ENCODE assay signal across 8 cellular contexts in the genomic region with DNA sequence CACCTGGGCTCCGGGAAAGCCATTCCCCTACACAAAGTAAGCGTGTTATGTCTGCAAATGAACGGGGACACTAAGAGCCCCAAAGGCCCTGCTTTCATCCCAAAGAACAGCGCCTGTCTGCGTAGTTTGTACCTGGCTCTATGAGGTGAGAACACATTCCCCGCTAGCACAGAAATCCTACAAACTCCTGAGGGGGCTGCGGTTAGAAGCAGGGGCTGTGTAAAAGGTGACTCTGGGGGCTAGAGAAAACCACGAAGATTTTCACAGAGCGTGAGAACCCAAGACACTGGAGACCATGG.
DNase-seq lines count a peak whose midpoint lies in the region; ATAC-seq and TF ChIP-seq lines count a peak whose summit lies in the region.
"Not testable (repeated sequence)": the region's sequence is repeated elsewhere in the genome, so short reads cannot be mapped to it uniquely, and the experiment has no call there.

No MANE protein-coding gene starts in this region.

- not testable (repeated sequence) for H3K9me3 ChIP-seq in Panc1 (ENCODE audit: control insufficient read depth, insufficient read depth, low read depth, low read length); transverse colon

- no CpG with 5 or more reads among the region's 9 CpGs for WGBS in mesendoderm (ENCODE audit: extremely low coverage, insufficient coverage, low lambda C conversion rate)
- 64 to 65% methylated on average over 5 to 9 of the region's 9 CpGs for WGBS in transverse colon (ENCODE audit: low coverage in 1 of 2), 2 donors

- in situ Hi-C loops in Panc1 (cut with HindIII; ENCODE audit: low pct_unique_long_range_greater_than_20kb, low sequenced_read_pairs); transverse colon (cut with MboI; ENCODE audit: low pct_ligation_motif_present in 1 of 4, low pct_unique_long_range_greater_than_20kb in 1 of 4, low sequenced_read_pairs in 3 of 4): not testable (repeated sequence)

- not testable (repeated sequence) for H3K9me3 Mint-ChIP-seq in Calu3 (ENCODE audit: low read depth, unreplicated experiment); chondrocyte (ENCODE audit: low read depth)

- H3K23ac ChIP-seq in mesendoderm (ENCODE audit: low read length) = not testable (repeated sequence)

- H3K4me2 ChIP-seq in mesendoderm (ENCODE audit: low read length) = peak overlapping the region; percentile 46

- not testable (repeated sequence) for H3K4me1 Mint-ChIP-seq in Calu3 (ENCODE audit: low read depth, unreplicated experiment); chondrocyte (ENCODE audit: low read depth)

- peak overlapping the region; percentile 63 for H3K9ac ChIP-seq in mesendoderm (ENCODE audit: low read length)

- H3K18ac ChIP-seq in mesendoderm (ENCODE audit: low read length) = not testable (repeated sequence)

- peak overlapping the region; percentile 95 for H3K27ac Mint-ChIP-seq in Calu3 (ENCODE audit: unreplicated experiment)
- not testable (repeated sequence) for H3K27ac Mint-ChIP-seq in chondrocyte (ENCODE audit: unreplicated experiment)

- TF ChIP-seq POLR2A in transverse colon (IDR thresholded peaks at IDR 0.05) = not testable (repeated sequence)

- H3K4ac ChIP-seq in mesendoderm (ENCODE audit: low read depth, low read length) = not testable (repeated sequence)

- POLR2A ChIA-PET in Panc1 (lab: Charles Lee) = interaction anchor here (1.0 to 1.6 kb wide), 5 partner anchors 15 to 135 kb away, joined by 3 to 12 read pairs (median 4); no protein-coding TSS in a partner anchor

- BruUV-seq in Calu3 (replicated peaks; lab: Mats Ljungman, UMichigan); Panc1 (replicated peaks; lab: Mats Ljungman, UMichigan): not testable (repeated sequence)

- intact Hi-C loops in Calu3 (cut with micrococcal nuclease; ENCODE audit: unreplicated experiment); Panc1 (cut with micrococcal nuclease; ENCODE audit: unreplicated experiment); transverse colon (cut with DNase I; ENCODE audit: low total_unique reads): not testable (repeated sequence)

- not testable (repeated sequence) for H3K27me3 Mint-ChIP-seq in Calu3 (ENCODE audit: unreplicated experiment); chondrocyte (ENCODE audit: low read depth)

- H4K8ac ChIP-seq in mesendoderm (ENCODE audit: low read depth, low read length) = not testable (repeated sequence)

- TF ChIP-seq CTCF in Calu3 (IDR thresholded peaks at IDR 0.05; ENCODE audit: unreplicated experiment); Panc1 (IDR thresholded peaks at IDR 0.05); chondrocyte (IDR thresholded peaks at IDR 0.05); foreskin fibroblast (IDR thresholded peaks at IDR 0.05; ENCODE audit: low read depth, low read length); retinal pigment epithelial cell (conservative IDR thresholded peaks at IDR 0.05; ENCODE audit: low read depth, low read length); transverse colon (IDR thresholded peaks at IDR 0.05): not testable (repeated sequence)

- not testable (repeated sequence) for H2AK5ac ChIP-seq in mesendoderm (ENCODE audit: low read length)

- H3K4me3 ChIP-seq in Panc1 (ENCODE audit: low read depth in 2 of 2, low read length in 2 of 2) (peak overlapping the region; percentile 52 to 67), foreskin fibroblast (ENCODE audit: low read depth in 1 of 2, low read length in 2 of 2) (peak overlapping the region; percentile 47 to 58), retinal pigment epithelial cell (ENCODE audit: low read length) (peak overlapping the region; percentile 53), transverse colon (peak overlapping the region in 2 of 4 donors; percentile 42 to 50)
- not testable (repeated sequence) for H3K4me3 ChIP-seq in mesendoderm (ENCODE audit: low read length)

- peaks cover 16% of the 10 kb centered on the region for H3K36me3 Mint-ChIP-seq in Calu3 (ENCODE audit: insufficient read depth, unreplicated experiment)
- not testable (repeated sequence) for H3K36me3 Mint-ChIP-seq in chondrocyte (ENCODE audit: low read depth)

- not testable (repeated sequence) for H3K36me3 ChIP-seq in Panc1 (ENCODE audit: control insufficient read depth, insufficient read depth, low read length); mesendoderm (ENCODE audit: control insufficient read depth, insufficient read depth, low read length); transverse colon

- CTCF ChIA-PET in Calu3 (lab: Charles Lee); Panc1 (lab: Charles Lee): not testable (repeated sequence)

- not testable (repeated sequence) for H2BK5ac ChIP-seq in mesendoderm (ENCODE audit: low read length)

- not testable (repeated sequence) for H2BK15ac ChIP-seq in mesendoderm (replicated peaks; ENCODE audit: low read depth)

- H3K79me2 ChIP-seq in mesendoderm (ENCODE audit: control insufficient read depth, insufficient read depth, low read length) = not testable (repeated sequence)

- not testable (repeated sequence) for DNase-seq in Calu3; Panc1 (ENCODE audit: low read depth, low spot score); chondrocyte (ENCODE audit: low spot score); foreskin fibroblast; mesendoderm; retinal pigment epithelial cell (ENCODE audit: low read depth); transverse colon
- peak; percentile 55 to 58 for DNase-seq in activated T-cell treated with anti-CD3 and anti-CD28 coated beads, Interleukin-2, amount 50 U/mL, for 48 hours

- peaks cover 11% of the 10 kb centered on the region for H3K4me1 ChIP-seq in Panc1 (ENCODE audit: control insufficient read depth, insufficient read depth, low read length)
- H3K4me1 ChIP-seq in mesendoderm (ENCODE audit: control insufficient read depth, low read depth, low read length); transverse colon: not testable (repeated sequence)

- not testable (repeated sequence) for H4K5ac ChIP-seq in mesendoderm (ENCODE audit: low read length)

- H3K79me1 ChIP-seq in mesendoderm (ENCODE audit: low read length) = not testable (repeated sequence)

- H3K27me3 ChIP-seq in Panc1 (ENCODE audit: control insufficient read depth, insufficient read depth, low read length); mesendoderm (ENCODE audit: insufficient read depth, low read length, poor library complexity); transverse colon: not testable (repeated sequence)

- H3K4me3 Mint-ChIP-seq in Calu3 (ENCODE audit: low read depth, unreplicated experiment) (peak overlapping the region; percentile 87), chondrocyte (ENCODE audit: unreplicated experiment) (peak overlapping the region; percentile 74)

- ATAC-seq in Panc1 = peak; percentile 3; the same call in 1 of the 2 replicates

- H3K56ac ChIP-seq in mesendoderm (ENCODE audit: low read length) = peak overlapping the region; percentile 85

- not testable (repeated sequence) for TF ChIP-seq EP300 in transverse colon (IDR thresholded peaks at IDR 0.05; ENCODE audit: low read depth)

- not testable (repeated sequence) for H2BK120ac ChIP-seq in mesendoderm (ENCODE audit: low read depth, low read length)

- H3K27ac ChIP-seq in Panc1 (ENCODE audit: low read length) (peak overlapping the region; percentile 82), transverse colon (peak overlapping the region; percentile 80 to 88 (median 84))
- not testable (repeated sequence) for H3K27ac ChIP-seq in mesendoderm (ENCODE audit: low read depth, low read length)
